1 cellular context compared by ENCODE assay signal in the genomic region with DNA sequence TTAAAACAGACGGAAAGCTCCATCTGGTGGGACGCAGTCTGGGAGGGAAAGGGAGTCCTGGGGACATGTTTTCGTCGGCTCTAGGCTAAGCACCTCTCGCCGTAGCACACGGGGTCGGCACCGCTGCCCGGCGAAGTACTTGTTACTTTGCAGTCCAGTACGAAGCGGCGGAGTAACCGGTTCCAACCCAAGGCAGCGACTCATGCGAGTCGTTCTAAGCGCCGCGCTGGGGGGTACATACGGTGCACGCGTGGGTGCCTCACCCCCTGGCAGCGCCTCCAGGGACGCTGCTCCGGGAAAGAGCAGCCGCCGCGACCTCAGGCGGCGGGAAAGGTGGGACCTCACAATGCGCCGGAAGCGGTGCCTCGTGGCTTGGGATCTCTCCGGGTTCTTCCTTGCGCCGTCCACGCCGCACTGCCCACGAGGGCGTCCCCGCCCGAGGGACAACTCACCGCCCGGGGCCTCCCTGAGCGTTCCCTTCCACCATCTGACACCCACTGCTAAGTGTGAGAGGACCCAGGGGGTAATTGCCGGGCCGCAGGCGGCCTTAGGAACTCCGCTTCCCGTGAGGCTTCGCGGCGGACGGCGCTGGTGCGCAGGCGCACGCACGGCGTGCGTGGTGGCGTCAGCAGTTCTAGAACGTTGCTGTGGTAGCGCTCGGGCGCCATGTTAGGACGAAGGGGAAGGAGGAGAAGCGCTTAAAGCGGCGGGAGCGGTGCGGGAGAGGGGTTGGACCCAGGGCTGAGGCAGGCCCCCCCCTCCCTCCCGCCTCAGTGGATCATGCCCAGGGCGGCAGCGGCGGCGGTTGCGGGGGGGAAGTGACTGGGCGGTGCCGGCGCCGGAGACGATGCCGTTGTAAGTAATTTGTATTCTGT.
TF ChIP-seq lines count a peak whose summit lies in the region.

A gene (plus strand): TSS at position 637 of the 875 bp plus-strand sequence. CDS start 211 bp downstream, at position 848.

TF ChIP-seq in HEK293, 187 proteins besides CTCF, POLR2A, EP300 and RAD21 (continued from another document and continues in another):
- TF ChIP-seq, protein P1, sequence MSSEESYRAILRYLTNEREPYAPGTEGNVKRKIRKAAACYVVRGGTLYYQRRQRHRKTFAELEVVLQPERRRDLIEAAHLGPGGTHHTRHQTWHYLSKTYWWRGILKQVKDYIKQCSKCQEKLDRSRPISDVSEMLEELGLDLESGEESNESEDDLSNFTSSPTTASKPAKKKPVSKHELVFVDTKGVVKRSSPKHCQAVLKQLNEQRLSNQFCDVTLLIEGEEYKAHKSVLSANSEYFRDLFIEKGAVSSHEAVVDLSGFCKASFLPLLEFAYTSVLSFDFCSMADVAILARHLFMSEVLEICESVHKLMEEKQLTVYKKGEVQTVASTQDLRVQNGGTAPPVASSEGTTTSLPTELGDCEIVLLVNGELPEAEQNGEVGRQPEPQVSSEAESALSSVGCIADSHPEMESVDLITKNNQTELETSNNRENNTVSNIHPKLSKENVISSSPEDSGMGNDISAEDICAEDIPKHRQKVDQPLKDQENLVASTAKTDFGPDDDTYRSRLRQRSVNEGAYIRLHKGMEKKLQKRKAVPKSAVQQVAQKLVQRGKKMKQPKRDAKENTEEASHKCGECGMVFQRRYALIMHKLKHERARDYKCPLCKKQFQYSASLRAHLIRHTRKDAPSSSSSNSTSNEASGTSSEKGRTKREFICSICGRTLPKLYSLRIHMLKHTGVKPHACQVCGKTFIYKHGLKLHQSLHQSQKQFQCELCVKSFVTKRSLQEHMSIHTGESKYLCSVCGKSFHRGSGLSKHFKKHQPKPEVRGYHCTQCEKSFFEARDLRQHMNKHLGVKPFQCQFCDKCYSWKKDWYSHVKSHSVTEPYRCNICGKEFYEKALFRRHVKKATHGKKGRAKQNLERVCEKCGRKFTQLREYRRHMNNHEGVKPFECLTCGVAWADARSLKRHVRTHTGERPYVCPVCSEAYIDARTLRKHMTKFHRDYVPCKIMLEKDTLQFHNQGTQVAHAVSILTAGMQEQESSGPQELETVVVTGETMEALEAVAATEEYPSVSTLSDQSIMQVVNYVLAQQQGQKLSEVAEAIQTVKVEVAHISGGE (tag by site-specific recombination; conservative IDR thresholded peaks at IDR 0.05; ENCODE audit: low read depth), result peak; percentile 65
- TF ChIP-seq REPIN1 (tag by site-specific recombination; IDR thresholded peaks at IDR 0.05; ENCODE audit: low read depth), result no peak
- TF ChIP-seq ZNF544 (tag by site-specific recombination; IDR thresholded peaks at IDR 0.05), result no peak
- TF ChIP-seq ZNF624 (tag by site-specific recombination; IDR thresholded peaks at IDR 0.05), result no peak
- TF ChIP-seq, protein P2, sequence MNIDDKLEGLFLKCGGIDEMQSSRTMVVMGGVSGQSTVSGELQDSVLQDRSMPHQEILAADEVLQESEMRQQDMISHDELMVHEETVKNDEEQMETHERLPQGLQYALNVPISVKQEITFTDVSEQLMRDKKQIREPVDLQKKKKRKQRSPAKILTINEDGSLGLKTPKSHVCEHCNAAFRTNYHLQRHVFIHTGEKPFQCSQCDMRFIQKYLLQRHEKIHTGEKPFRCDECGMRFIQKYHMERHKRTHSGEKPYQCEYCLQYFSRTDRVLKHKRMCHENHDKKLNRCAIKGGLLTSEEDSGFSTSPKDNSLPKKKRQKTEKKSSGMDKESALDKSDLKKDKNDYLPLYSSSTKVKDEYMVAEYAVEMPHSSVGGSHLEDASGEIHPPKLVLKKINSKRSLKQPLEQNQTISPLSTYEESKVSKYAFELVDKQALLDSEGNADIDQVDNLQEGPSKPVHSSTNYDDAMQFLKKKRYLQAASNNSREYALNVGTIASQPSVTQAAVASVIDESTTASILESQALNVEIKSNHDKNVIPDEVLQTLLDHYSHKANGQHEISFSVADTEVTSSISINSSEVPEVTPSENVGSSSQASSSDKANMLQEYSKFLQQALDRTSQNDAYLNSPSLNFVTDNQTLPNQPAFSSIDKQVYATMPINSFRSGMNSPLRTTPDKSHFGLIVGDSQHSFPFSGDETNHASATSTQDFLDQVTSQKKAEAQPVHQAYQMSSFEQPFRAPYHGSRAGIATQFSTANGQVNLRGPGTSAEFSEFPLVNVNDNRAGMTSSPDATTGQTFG (tag by site-specific recombination; IDR thresholded peaks at IDR 0.05; ENCODE audit: borderline replicate concordance), result no peak
- peak; percentile 95 for TF ChIP-seq ZIC2 (tag by site-specific recombination; IDR thresholded peaks at IDR 0.05)
- peak; percentile 76; the same call in 1 of the 2 replicates for TF ChIP-seq YY1 (tag by site-specific recombination; IDR thresholded peaks at IDR 0.05)
- TF ChIP-seq ZNF140 (tag by site-specific recombination; IDR thresholded peaks at IDR 0.05), result no peak
- TF ChIP-seq ZNF585B (tag by site-specific recombination; IDR thresholded peaks at IDR 0.05), result no peak
- no peak for TF ChIP-seq ZNF473 (tag by site-specific recombination; IDR thresholded peaks at IDR 0.05)
- TF ChIP-seq ZBTB17 (tag by site-specific recombination; IDR thresholded peaks at IDR 0.05), result peak; percentile 54
- TF ChIP-seq ZNF621 (tag by site-specific recombination; IDR thresholded peaks at IDR 0.05), result no peak
- TF ChIP-seq BCL11A (tag by site-specific recombination; IDR thresholded peaks at IDR 0.05; ENCODE audit: low read depth), result no peak
- TF ChIP-seq ZNF555 (tag by site-specific recombination; conservative IDR thresholded peaks at IDR 0.05), result no peak
- no peak for TF ChIP-seq ZNF530 (tag by site-specific recombination; IDR thresholded peaks at IDR 0.05; ENCODE audit: low read depth)
- peak; percentile 85 for TF ChIP-seq ZSCAN30 (tag by site-specific recombination; IDR thresholded peaks at IDR 0.05)
- TF ChIP-seq, protein P3, sequence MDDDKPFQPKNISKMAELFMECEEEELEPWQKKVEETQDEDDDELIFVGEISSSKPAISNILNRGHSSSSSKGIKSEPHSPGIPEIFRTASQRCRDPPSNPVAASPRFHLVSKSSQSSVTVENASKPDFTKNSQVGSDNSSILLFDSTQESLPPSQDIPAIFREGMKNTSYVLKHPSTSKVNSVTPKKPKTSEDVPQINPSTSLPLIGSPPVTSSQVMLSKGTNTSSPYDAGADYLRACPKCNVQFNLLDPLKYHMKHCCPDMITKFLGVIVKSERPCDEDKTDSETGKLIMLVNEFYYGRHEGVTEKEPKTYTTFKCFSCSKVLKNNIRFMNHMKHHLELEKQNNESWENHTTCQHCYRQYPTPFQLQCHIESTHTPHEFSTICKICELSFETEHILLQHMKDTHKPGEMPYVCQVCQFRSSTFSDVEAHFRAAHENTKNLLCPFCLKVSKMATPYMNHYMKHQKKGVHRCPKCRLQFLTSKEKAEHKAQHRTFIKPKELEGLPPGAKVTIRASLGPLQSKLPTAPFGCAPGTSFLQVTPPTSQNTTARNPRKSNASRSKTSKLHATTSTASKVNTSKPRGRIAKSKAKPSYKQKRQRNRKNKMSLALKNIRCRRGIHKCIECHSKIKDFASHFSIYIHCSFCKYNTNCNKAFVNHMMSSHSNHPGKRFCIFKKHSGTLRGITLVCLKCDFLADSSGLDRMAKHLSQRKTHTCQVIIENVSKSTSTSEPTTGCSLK (tag by site-specific recombination; IDR thresholded peaks at IDR 0.05), result no peak
- TF ChIP-seq, protein P4, sequence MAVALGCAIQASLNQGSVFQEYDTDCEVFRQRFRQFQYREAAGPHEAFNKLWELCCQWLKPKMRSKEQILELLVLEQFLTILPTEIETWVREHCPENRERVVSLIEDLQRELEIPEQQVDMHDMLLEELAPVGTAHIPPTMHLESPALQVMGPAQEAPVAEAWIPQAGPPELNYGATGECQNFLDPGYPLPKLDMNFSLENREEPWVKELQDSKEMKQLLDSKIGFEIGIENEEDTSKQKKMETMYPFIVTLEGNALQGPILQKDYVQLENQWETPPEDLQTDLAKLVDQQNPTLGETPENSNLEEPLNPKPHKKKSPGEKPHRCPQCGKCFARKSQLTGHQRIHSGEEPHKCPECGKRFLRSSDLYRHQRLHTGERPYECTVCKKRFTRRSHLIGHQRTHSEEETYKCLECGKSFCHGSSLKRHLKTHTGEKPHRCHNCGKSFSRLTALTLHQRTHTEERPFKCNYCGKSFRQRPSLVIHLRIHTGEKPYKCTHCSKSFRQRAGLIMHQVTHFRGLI (tag by site-specific recombination; IDR thresholded peaks at IDR 0.05), result no peak
- no peak for TF ChIP-seq ZNF521 (tag by site-specific recombination; IDR thresholded peaks at IDR 0.05)
- peak; percentile 72 for TF ChIP-seq ZNF561 (tag by site-specific recombination; IDR thresholded peaks at IDR 0.05; ENCODE audit: borderline replicate concordance)
- TF ChIP-seq, protein P5, sequence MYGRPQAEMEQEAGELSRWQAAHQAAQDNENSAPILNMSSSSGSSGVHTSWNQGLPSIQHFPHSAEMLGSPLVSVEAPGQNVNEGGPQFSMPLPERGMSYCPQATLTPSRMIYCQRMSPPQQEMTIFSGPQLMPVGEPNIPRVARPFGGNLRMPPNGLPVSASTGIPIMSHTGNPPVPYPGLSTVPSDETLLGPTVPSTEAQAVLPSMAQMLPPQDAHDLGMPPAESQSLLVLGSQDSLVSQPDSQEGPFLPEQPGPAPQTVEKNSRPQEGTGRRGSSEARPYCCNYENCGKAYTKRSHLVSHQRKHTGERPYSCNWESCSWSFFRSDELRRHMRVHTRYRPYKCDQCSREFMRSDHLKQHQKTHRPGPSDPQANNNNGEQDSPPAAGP (tag by site-specific recombination; IDR thresholded peaks at IDR 0.05), result peak; percentile 30; the same call in 1 of the 2 replicates
- TF ChIP-seq ZNF654 (tag by site-specific recombination; IDR thresholded peaks at IDR 0.05; ENCODE audit: low read depth), result no peak
- TF ChIP-seq ZNF433 (tag by site-specific recombination; IDR thresholded peaks at IDR 0.05; ENCODE audit: low read depth), result no peak
- TF ChIP-seq ZFP37 (tag by site-specific recombination; IDR thresholded peaks at IDR 0.05), result peak; percentile 76
- TF ChIP-seq, protein P6, sequence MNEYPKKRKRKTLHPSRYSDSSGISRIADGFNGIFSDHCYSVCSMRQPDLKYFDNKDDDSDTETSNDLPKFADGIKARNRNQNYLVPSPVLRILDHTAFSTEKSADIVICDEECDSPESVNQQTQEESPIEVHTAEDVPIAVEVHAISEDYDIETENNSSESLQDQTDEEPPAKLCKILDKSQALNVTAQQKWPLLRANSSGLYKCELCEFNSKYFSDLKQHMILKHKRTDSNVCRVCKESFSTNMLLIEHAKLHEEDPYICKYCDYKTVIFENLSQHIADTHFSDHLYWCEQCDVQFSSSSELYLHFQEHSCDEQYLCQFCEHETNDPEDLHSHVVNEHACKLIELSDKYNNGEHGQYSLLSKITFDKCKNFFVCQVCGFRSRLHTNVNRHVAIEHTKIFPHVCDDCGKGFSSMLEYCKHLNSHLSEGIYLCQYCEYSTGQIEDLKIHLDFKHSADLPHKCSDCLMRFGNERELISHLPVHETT (tag by site-specific recombination; IDR thresholded peaks at IDR 0.05), result 0 out of 2 replicates have a peak, but pooled peaks have one; percentile 18
- TF ChIP-seq, protein P7, sequence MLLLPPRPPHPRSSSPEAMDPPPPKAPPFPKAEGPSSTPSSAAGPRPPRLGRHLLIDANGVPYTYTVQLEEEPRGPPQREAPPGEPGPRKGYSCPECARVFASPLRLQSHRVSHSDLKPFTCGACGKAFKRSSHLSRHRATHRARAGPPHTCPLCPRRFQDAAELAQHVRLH (tag by site-specific recombination; IDR thresholded peaks at IDR 0.05), result no peak
- TF ChIP-seq, protein P8, sequence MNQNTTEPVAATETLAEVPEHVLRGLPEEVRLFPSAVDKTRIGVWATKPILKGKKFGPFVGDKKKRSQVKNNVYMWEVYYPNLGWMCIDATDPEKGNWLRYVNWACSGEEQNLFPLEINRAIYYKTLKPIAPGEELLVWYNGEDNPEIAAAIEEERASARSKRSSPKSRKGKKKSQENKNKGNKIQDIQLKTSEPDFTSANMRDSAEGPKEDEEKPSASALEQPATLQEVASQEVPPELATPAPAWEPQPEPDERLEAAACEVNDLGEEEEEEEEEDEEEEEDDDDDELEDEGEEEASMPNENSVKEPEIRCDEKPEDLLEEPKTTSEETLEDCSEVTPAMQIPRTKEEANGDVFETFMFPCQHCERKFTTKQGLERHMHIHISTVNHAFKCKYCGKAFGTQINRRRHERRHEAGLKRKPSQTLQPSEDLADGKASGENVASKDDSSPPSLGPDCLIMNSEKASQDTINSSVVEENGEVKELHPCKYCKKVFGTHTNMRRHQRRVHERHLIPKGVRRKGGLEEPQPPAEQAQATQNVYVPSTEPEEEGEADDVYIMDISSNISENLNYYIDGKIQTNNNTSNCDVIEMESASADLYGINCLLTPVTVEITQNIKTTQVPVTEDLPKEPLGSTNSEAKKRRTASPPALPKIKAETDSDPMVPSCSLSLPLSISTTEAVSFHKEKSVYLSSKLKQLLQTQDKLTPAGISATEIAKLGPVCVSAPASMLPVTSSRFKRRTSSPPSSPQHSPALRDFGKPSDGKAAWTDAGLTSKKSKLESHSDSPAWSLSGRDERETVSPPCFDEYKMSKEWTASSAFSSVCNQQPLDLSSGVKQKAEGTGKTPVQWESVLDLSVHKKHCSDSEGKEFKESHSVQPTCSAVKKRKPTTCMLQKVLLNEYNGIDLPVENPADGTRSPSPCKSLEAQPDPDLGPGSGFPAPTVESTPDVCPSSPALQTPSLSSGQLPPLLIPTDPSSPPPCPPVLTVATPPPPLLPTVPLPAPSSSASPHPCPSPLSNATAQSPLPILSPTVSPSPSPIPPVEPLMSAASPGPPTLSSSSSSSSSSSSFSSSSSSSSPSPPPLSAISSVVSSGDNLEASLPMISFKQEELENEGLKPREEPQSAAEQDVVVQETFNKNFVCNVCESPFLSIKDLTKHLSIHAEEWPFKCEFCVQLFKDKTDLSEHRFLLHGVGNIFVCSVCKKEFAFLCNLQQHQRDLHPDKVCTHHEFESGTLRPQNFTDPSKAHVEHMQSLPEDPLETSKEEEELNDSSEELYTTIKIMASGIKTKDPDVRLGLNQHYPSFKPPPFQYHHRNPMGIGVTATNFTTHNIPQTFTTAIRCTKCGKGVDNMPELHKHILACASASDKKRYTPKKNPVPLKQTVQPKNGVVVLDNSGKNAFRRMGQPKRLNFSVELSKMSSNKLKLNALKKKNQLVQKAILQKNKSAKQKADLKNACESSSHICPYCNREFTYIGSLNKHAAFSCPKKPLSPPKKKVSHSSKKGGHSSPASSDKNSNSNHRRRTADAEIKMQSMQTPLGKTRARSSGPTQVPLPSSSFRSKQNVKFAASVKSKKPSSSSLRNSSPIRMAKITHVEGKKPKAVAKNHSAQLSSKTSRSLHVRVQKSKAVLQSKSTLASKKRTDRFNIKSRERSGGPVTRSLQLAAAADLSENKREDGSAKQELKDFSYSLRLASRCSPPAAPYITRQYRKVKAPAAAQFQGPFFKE (tag by site-specific recombination; IDR thresholded peaks at IDR 0.05; ENCODE audit: borderline replicate concordance), result no peak
- peak; percentile 53; the same call in 1 of the 2 replicates for TF ChIP-seq ZNF777 (tag by site-specific recombination; IDR thresholded peaks at IDR 0.05; ENCODE audit: borderline replicate concordance)
- TF ChIP-seq KLF7 (tag by site-specific recombination; IDR thresholded peaks at IDR 0.05; ENCODE audit: borderline replicate concordance), result no peak
- peak; percentile 80 for TF ChIP-seq ZBTB48 (tag by site-specific recombination; IDR thresholded peaks at IDR 0.05)
- no peak for TF ChIP-seq ZNF221 (tag by site-specific recombination; IDR thresholded peaks at IDR 0.05; ENCODE audit: borderline replicate concordance)
- no peak for TF ChIP-seq ZNF776 (tag by site-specific recombination; IDR thresholded peaks at IDR 0.05; ENCODE audit: borderline replicate concordance)
- no peak for TF ChIP-seq ZNF248 (tag by site-specific recombination; IDR thresholded peaks at IDR 0.05)
- TF ChIP-seq RBAK (tag by site-specific recombination; IDR thresholded peaks at IDR 0.05), result no peak
